ENCODE assay signal across 8 cellular contexts in the genomic region with DNA sequence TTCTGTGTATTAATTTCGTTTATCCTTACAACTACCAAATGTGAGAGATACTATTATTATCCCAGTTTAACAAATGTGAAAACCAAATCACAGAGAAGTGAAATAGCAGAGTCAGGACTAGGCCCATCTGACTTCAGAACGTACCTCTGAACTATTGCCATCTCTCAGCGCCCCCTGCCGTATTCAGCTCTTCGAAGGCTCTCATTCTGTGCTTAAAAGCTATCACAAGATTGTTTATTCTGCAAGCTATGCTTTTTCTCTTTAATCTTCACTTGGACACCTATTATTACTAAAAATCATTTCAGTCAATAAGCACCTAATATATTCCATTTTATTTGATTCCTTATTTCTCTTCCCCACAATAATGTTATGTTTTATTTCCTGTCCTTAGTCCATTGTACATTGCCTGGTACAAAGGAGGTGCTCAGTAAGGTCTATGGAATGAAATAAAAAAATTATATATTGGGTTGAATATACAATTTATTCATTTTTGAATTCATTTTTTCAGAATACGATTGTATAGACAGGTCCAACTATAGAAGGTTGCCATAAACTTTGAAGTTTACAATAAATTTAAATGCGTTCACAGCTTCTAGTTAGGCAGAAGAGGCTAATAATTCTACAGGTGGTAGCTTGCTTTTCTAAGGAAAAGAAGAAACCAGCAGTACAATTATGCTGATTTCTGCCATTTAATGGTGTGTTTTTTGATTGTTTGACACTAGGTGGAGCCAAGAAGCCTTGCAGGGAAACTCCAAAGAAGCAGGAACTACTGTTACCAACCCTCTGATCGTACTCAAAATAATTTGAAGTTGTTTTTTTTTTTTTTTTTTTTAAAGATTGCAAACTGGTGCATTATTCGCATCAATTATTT.
DNase-seq lines count a peak whose midpoint lies in the region; ATAC-seq and TF ChIP-seq lines count a peak whose summit lies in the region.

No MANE protein-coding gene starts in this region.

- H3K36me3 ChIP-seq in SU-DHL-6 (ENCODE audit: low read length) = no peaks in the 10 kb centered on the region

- TF ChIP-seq CTCF in SU-DHL-6 (IDR thresholded peaks at IDR 0.05; ENCODE audit: insufficient read depth, low read length, poor library complexity, severe bottlenecking) (peak; percentile 39), fibroblast of mammary gland (conservative IDR thresholded peaks at IDR 0.05; ENCODE audit: control insufficient read depth, insufficient read depth, low read depth, low read length) (peak; percentile 71)

- peak; percentile 41 for ATAC-seq in GM19463 (IDR thresholded peaks at IDR 0.05; ENCODE audit: unreplicated experiment)
- ATAC-seq in GM18519 (IDR thresholded peaks at IDR 0.05; ENCODE audit: low FRiP score, unreplicated experiment) = no peak

- H3K4me3 ChIP-seq in SU-DHL-6 (ENCODE audit: insufficient read depth, low read length, poor library complexity, severe bottlenecking) = no peak overlapping the region
- no peak overlapping the region for H3K4me3 ChIP-seq in fibroblast of mammary gland (ENCODE audit: control insufficient read depth, low read depth, low read length)

- H3K4me2 ChIP-seq in SU-DHL-6 (ENCODE audit: low read depth, low read length, poor library complexity, severe bottlenecking) = peak overlapping the region; percentile 4

- H3K27ac ChIP-seq in SU-DHL-6 (ENCODE audit: low read depth, low read length) = no peak overlapping the region

- no peaks in the 10 kb centered on the region for H3K27me3 ChIP-seq in SU-DHL-6 (ENCODE audit: low read length)

- DNase-seq in DMS53 treated with DMSO at 0.1 percent for 48 hours (lab: John Stamatoyannopoulos, UW; ENCODE audit: unreplicated experiment) = peak; percentile 23
- peak; percentile 66 for DNase-seq in MV-4-11 (lab: John Stamatoyannopoulos, UW)
- DNase-seq in fibroblast of mammary gland (ENCODE audit: low read depth) = peak; percentile 65
- DNase-seq in putamen (ENCODE audit: low spot score) = peak; percentile 14
- DNase-seq in HPDE6-E6E7 (ENCODE audit: extremely low spot score) = no peak

- no peaks in the 10 kb centered on the region for H3K79me2 ChIP-seq in SU-DHL-6 (ENCODE audit: insufficient read depth, low read length)

- H3K9me3 ChIP-seq in SU-DHL-6 (ENCODE audit: insufficient read depth, low read length) = no peaks in the 10 kb centered on the region

- no peaks in the 10 kb centered on the region; the same call in 1 of the 2 replicates for H3F3A ChIP-seq in SU-DHL-6 (ENCODE audit: insufficient read depth)

- H4K20me1 ChIP-seq in SU-DHL-6 (ENCODE audit: low read depth, low read length) = no peaks in the 10 kb centered on the region

- no peak overlapping the region for H3K9ac ChIP-seq in SU-DHL-6 (ENCODE audit: low read length)

- no peak overlapping the region for H2AFZ ChIP-seq in SU-DHL-6 (ENCODE audit: low read depth, low read length, severe bottlenecking)

- no peaks in the 10 kb centered on the region for H3K9me2 ChIP-seq in SU-DHL-6 (replicated peaks; ENCODE audit: insufficient read depth, low read length)
